9 cellular contexts compared by ENCODE assay signal in genomic region chr14:64806202-64806861, GRCh38.
DNase-seq lines count a peak whose midpoint lies in the region; ATAC-seq and TF ChIP-seq lines count a peak whose summit lies in the region.
"Had no signal": no experiment of that assay in that cellular context is flagged by ENCODE, and none has a peak within 500 bp of the region (broad histone marks: within the 10 kb centered on the region; RNA-seq: fewer than 3 reads in every experiment).

No MANE protein-coding gene starts in this region.

- TF ChIP-seq CTCF in LNCaP clone FGC (IDR thresholded peaks at IDR 0.05; ENCODE audit: control insufficient read depth, extremely low read depth, insufficient read depth) (no peak), brain microvascular endothelial cell (IDR thresholded peaks at IDR 0.05; ENCODE audit: low read depth, low read length, missing control alignments) (no peak), lung (IDR thresholded peaks at IDR 0.05; ENCODE audit: control extremely low read depth, extremely low read depth) (no peak), vagina (IDR thresholded peaks at IDR 0.05) (no peak)

- no peaks in the 10 kb centered on the region for H3K36me3 ChIP-seq in brain microvascular endothelial cell (replicated peaks)
- H3K36me3 ChIP-seq in lung (ENCODE audit: control insufficient read depth in 2 of 2, insufficient read depth in 2 of 2, low read length in 2 of 2): no peaks in the 10 kb centered on the region
- no peaks in the 10 kb centered on the region for H3K36me3 ChIP-seq in vagina

- H3K4me3 ChIP-seq in LNCaP clone FGC (ENCODE audit: low read depth, low read length) (no peak overlapping the region), brain microvascular endothelial cell (ENCODE audit: low read depth, low read length) (no peak overlapping the region), lung (no peak overlapping the region), vagina (no peak overlapping the region)

- H3K27me3 ChIP-seq in brain microvascular endothelial cell (replicated peaks) (no peaks in the 10 kb centered on the region), lung (ENCODE audit: control insufficient read depth, insufficient read depth) (no peaks in the 10 kb centered on the region), vagina (no peaks in the 10 kb centered on the region)

- peak; percentile 82 for ATAC-seq in lung (ENCODE audit: insufficient read depth, low FRiP score)
- ATAC-seq: stimulated activated naive CD8-positive, alpha-beta T cell treated with anti-CD3 and anti-CD28 coated beads, Interleukin-15, amount 100 ng/mL, for 72 hours had no signal

- H3K27ac ChIP-seq in brain microvascular endothelial cell: peak overlapping the region; percentile 79
- peak overlapping the region; percentile 15 to 68 for H3K27ac ChIP-seq in lung (ENCODE audit: low read depth in 1 of 2, low read length in 1 of 2)
- H3K27ac ChIP-seq in vagina: no peak overlapping the region

- in situ Hi-C loops in ACHN (cut with HindIII; ENCODE audit: low pct_ligation_motif_present, low pct_unique_long_range_greater_than_20kb, low sequenced_read_pairs): no loop called here
- in situ Hi-C loops in brain microvascular endothelial cell (cut with HindIII; ENCODE audit: low pct_ligation_motif_present, low sequenced_read_pairs): no loop called here

- 60 to 83% methylated on average over 9 of the region's 9 CpGs for WGBS in lung, 2 donors

- DNase-seq in ACHN: peak; percentile 64
- peak; percentile 11 for DNase-seq in LNCaP clone FGC (ENCODE audit: low read depth)
- DNase-seq in brain microvascular endothelial cell: peak; percentile 82
- peak; percentile 48 for DNase-seq in lung (ENCODE audit: low spot score)
- no peak for DNase-seq in AML-193 (lab: John Stamatoyannopoulos, UW)
- no peak for DNase-seq in T-helper 1 cell
- no peak for DNase-seq in pons (ENCODE audit: low spot score)
- no peak for DNase-seq in vagina (ENCODE audit: extremely low spot score in 2 of 2)
- DNase-seq: stimulated activated naive CD8-positive, alpha-beta T cell treated with anti-CD3 and anti-CD28 coated beads, Interleukin-15, amount 100 ng/mL, for 72 hours had no signal

- H3K4me1 ChIP-seq in lung (ENCODE audit: control insufficient read depth in 2 of 2, insufficient read depth in 2 of 2, low read length in 2 of 2) (peaks cover 4 to 10% of the 10 kb centered on the region in 2 donors), vagina (no peaks in the 10 kb centered on the region)

- TF ChIP-seq POLR2A in vagina (IDR thresholded peaks at IDR 0.05): no peak

- intact Hi-C loops in vagina (cut with DNase I): loop anchor here (5.0 kb wide), 1 partner anchor 1956 kb away; no protein-coding TSS in a partner anchor

- H3K9me3 ChIP-seq in lung (ENCODE audit: control insufficient read depth in 2 of 2, insufficient read depth in 1 of 2, low read length in 1 of 2): no peaks in the 10 kb centered on the region
- no peaks in the 10 kb centered on the region for H3K9me3 ChIP-seq in vagina

Comparison
In these comparisons a context has a peak if more than half of its experiments do, and no peak if none do; other contexts are left out.
1. DNase-seq: peak in ACHN (single experiment), LNCaP clone FGC (single experiment), brain microvascular endothelial cell (single experiment) and lung (single experiment); none in AML-193 (0 of 2), T-helper 1 cell (0 of 5), pons (single experiment) and vagina (0 of 2).